In genomic region chr7:44791278-44792219, GRCh38 we compare ENCODE assay signal across 1 cellular context.
A peak's percentile ranks its signal among the peaks of the same experiment; 100 is the strongest.
TF ChIP-seq lines count a peak whose summit lies in the region.

No MANE protein-coding gene starts in this region.

TF ChIP-seq in K562, 482 proteins besides CTCF, POLR2A, EP300 and RAD21:
- TF ChIP-seq MAFG (tag; conservative IDR thresholded peaks at IDR 0.05) (0 out of 2 replicates have a peak, but pooled peaks have one; percentile 10), SRF (CRISPR knock-in tag; IDR thresholded peaks at IDR 0.05) (peak in 1 of 2 experiments; percentile 83; a peak in 2 of 4 replicates), ZNF316 (IDR thresholded peaks at IDR 0.05) (peak; percentile 45; the same call in 1 of the 2 replicates), MAFF (IDR thresholded peaks at IDR 0.05; ENCODE audit: low read length) (peak; percentile 19; the same call in 1 of the 2 replicates), TEAD2 (tag; IDR thresholded peaks at IDR 0.05) (peak; percentile 17; the same call in 1 of the 2 replicates), C11orf30 (IDR thresholded peaks at IDR 0.05; ENCODE audit: low read depth) (peak; percentile 31; the same call in 1 of the 2 replicates), DPF2 (IDR thresholded peaks at IDR 0.05) (no peak), NCOA1 (IDR thresholded peaks at IDR 0.05; ENCODE audit: low read depth) (no peak)
